Comparison of ENCODE assay signal across 2 cellular contexts in genomic region chr3:184592411-184593200, GRCh38.
A peak's percentile ranks its signal among the peaks of the same experiment; 100 is the strongest.
TF ChIP-seq lines count a peak whose summit lies in the region.

No MANE protein-coding gene starts in this region.

TF ChIP-seq in GM23338, 12 proteins besides CTCF, POLR2A, EP300 and RAD21 (continued from another document):
- no peak for TF ChIP-seq ETS1 (IDR thresholded peaks at IDR 0.05)

TF ChIP-seq in SK-N-SH, 30 proteins besides CTCF, POLR2A, EP300 and RAD21 (continued from another document):
- no peak for TF ChIP-seq YY1 (IDR thresholded peaks at IDR 0.05; ENCODE audit: low read depth)
- TF ChIP-seq NRF1 (IDR thresholded peaks at IDR 0.05; ENCODE audit: low read depth, low read length), result no peak
- peak; percentile 34; the same call in 1 of the 2 replicates for TF ChIP-seq RCOR1 (IDR thresholded peaks at IDR 0.05; ENCODE audit: low read length)
- no peak for TF ChIP-seq MAX (IDR thresholded peaks at IDR 0.05; ENCODE audit: low read depth)
- TF ChIP-seq REST (IDR thresholded peaks at IDR 0.05; ENCODE audit: low read depth, low read length), result no peak
- TF ChIP-seq TCF12 (IDR thresholded peaks at IDR 0.05), result peak; percentile 27; the same call in 1 of the 2 replicates
- peak; percentile 38 for TF ChIP-seq GATA2 (CRISPR knock-in tag; IDR thresholded peaks at IDR 0.05)
- no peak for TF ChIP-seq FOXM1 (IDR thresholded peaks at IDR 0.05; ENCODE audit: low read depth)
- no peak for TF ChIP-seq TAF1 (IDR thresholded peaks at IDR 0.05; ENCODE audit: borderline replicate concordance, low read depth, low read length)
- TF ChIP-seq NFIC (IDR thresholded peaks at IDR 0.05; ENCODE audit: borderline replicate concordance), result peak; percentile 29; the same call in 1 of the 2 replicates
- TF ChIP-seq FOSL2 (IDR thresholded peaks at IDR 0.05; ENCODE audit: borderline replicate concordance, low read depth), result no peak
- TF ChIP-seq CHD2 (IDR thresholded peaks at IDR 0.05; ENCODE audit: low read length, partially characterized antibody), result peak; percentile 56
